ENCODE assay signal across 25 cellular contexts in the genomic region with DNA sequence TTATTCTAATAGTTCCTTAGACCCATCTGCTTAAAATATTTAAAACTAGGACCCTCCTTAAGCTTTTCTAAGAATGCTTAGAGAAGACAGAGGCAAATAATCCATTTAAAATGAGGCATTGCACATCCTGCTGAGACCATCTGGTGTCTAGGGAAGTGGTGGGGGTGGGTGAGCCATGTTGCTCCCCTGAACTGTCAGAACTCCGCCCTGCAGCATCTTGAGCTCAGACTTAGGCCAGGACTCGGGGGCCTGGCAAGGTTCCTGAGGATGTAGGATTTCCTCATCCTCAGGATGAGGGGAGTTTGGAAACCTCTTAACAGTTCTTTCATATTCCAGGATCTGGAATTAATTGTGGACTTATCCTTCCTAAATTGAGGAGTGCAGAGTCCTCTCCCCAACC. TPM values are rescaled to one million over a fixed set of nuclear protein-coding genes. Genes with fewer than 3 reads are reported as not detected.
DNase-seq lines count a peak whose midpoint lies in the region; ATAC-seq and TF ChIP-seq lines count a peak whose summit lies in the region.
"Had no signal": no experiment of that assay in that cellular context is flagged by ENCODE, and none has a peak within 500 bp of the region (broad histone marks: within the 10 kb centered on the region; RNA-seq: fewer than 3 reads in every experiment).

No MANE protein-coding gene starts in this region.

- H3K4me1 Mint-ChIP-seq in glutamatergic neuron (ENCODE audit: low read depth, unreplicated experiment): peaks cover 11% of the 10 kb centered on the region
- H3K4me1 Mint-ChIP-seq in natural killer cell treated with Interleukin-12 subunit alpha and Interleukin-12 subunit beta and Interleukin-15 and Interleukin-18, amount 100 ng/mL, for 72 hours (ENCODE audit: low read depth in 2 of 2): no peaks in the 10 kb centered on the region

- 41 to 66% methylated on average over 2 of the region's 2 CpGs for WGBS in upper lobe of left lung, 2 donors

- TF ChIP-seq CTCF in glutamatergic neuron (IDR thresholded peaks at IDR 0.05; ENCODE audit: partially characterized antibody, unreplicated experiment): no peak
- no peak for TF ChIP-seq CTCF in upper lobe of left lung (IDR thresholded peaks at IDR 0.05)

- H3K27ac ChIP-seq in upper lobe of left lung: no peak overlapping the region
- H3K27ac ChIP-seq: HL-60, RWPE1 had no signal

- peaks cover 2% of the 10 kb centered on the region for H3K27me3 Mint-ChIP-seq in glutamatergic neuron (ENCODE audit: unreplicated experiment)
- H3K27me3 Mint-ChIP-seq in natural killer cell treated with Interleukin-12 subunit alpha and Interleukin-12 subunit beta and Interleukin-15 and Interleukin-18, amount 100 ng/mL, for 72 hours: peaks cover 7% of the 10 kb centered on the region in 2 donors

- no peak overlapping the region for H3K4me3 Mint-ChIP-seq in glutamatergic neuron (ENCODE audit: unreplicated experiment)
- H3K4me3 Mint-ChIP-seq in natural killer cell treated with Interleukin-12 subunit alpha and Interleukin-12 subunit beta and Interleukin-15 and Interleukin-18, amount 100 ng/mL, for 72 hours: no peak overlapping the region
- H3K4me3 Mint-ChIP-seq: GM23338 had no signal

- ATAC-seq in natural killer cell treated with Interleukin-12 subunit alpha and Interleukin-12 subunit beta and Interleukin-15 and Interleukin-18, amount 100 ng/mL, for 72 hours: no peak
- no peak for ATAC-seq in upper lobe of left lung (ENCODE audit: low FRiP score in 2 of 2)
- ATAC-seq: GM23338, HepG2, K562, SK-N-SH treated with all-trans-retinoic acid at 6 μM for 48 hours had no signal

- TF ChIP-seq POLR2A in upper lobe of left lung (IDR thresholded peaks at IDR 0.05): no peak

- H3K9me3 Mint-ChIP-seq in glutamatergic neuron (ENCODE audit: unreplicated experiment): peaks cover 1% of the 10 kb centered on the region
- peaks cover 5% of the 10 kb centered on the region for H3K9me3 Mint-ChIP-seq in natural killer cell treated with Interleukin-12 subunit alpha and Interleukin-12 subunit beta and Interleukin-15 and Interleukin-18, amount 100 ng/mL, for 72 hours
- H3K9me3 Mint-ChIP-seq: GM23338 had no signal

- DNase-seq in D341Med (ENCODE audit: low spot score): peak; percentile 81
- peak; percentile 81 to 88 for DNase-seq in NCI-H524 (lab: John Stamatoyannopoulos, UW)
- DNase-seq in cerebellum (ENCODE audit: low spot score): peak; percentile 58
- no peak for DNase-seq in glutamatergic neuron
- no peak for DNase-seq in NCI-H2196 treated with DMSO at 0.1 percent for 48 hours (lab: John Stamatoyannopoulos, UW; ENCODE audit: unreplicated experiment)
- DNase-seq in natural killer cell treated with Interleukin-12 subunit alpha and Interleukin-12 subunit beta and Interleukin-15 and Interleukin-18, amount 100 ng/mL, for 72 hours (ENCODE audit: low spot score): no peak
- DNase-seq in NCI-H1436 (lab: John Stamatoyannopoulos, UW): no peak
- no peak for DNase-seq in upper lobe of left lung
- DNase-seq: BE2C, GF-D8, MG63, NCI-H1417, NCI-H187 treated with DMSO at 0.1 percent for 48 hours, NCI-H345, NCI-H526, SIG-M5 had no signal

- peaks cover 0 to 8% (median 1%) of the 10 kb centered on the region in 4 donors for H3K27me3 ChIP-seq in upper lobe of left lung

- no peaks in the 10 kb centered on the region for H3K36me3 Mint-ChIP-seq in glutamatergic neuron (ENCODE audit: unreplicated experiment)
- peaks cover 4% of the 10 kb centered on the region for H3K36me3 Mint-ChIP-seq in natural killer cell treated with Interleukin-12 subunit alpha and Interleukin-12 subunit beta and Interleukin-15 and Interleukin-18, amount 100 ng/mL, for 72 hours

- H3K4me1 ChIP-seq in upper lobe of left lung: peaks cover 0 to 6% (median 4%) of the 10 kb centered on the region in 4 donors
- H3K4me1 ChIP-seq: BE2C, HAP-1 had no signal

- no peaks in the 10 kb centered on the region for H3K9me3 ChIP-seq in upper lobe of left lung
- H3K9me3 ChIP-seq: BE2C, HAP-1, MG63 had no signal

- no peak for TF ChIP-seq EP300 in upper lobe of left lung (IDR thresholded peaks at IDR 0.05)

- no peak overlapping the region for H3K4me3 ChIP-seq in upper lobe of left lung
- H3K4me3 ChIP-seq: GM23338, HAP-1, K562, MG63 had no signal

- H3K36me3 ChIP-seq in upper lobe of left lung: no peaks in the 10 kb centered on the region
- H3K36me3 ChIP-seq: BE2C, HAP-1, MG63 had no signal

- peak overlapping the region; percentile 38 for H3K27ac Mint-ChIP-seq in glutamatergic neuron (ENCODE audit: unreplicated experiment)
- no peak overlapping the region for H3K27ac Mint-ChIP-seq in natural killer cell treated with Interleukin-12 subunit alpha and Interleukin-12 subunit beta and Interleukin-15 and Interleukin-18, amount 100 ng/mL, for 72 hours
- H3K27ac Mint-ChIP-seq: GM23338 had no signal

RNA-seq across cellular contexts. Expression of gene TLL1, which starts 6.5 kb away (rescaled TPM):
- total RNA-seq in cerebellum (40.4 TPM), glutamatergic neuron (ENCODE audit: unreplicated experiment) (0.15 TPM), upper lobe of left lung (1 to 10 TPM; 1.9 to 8.4 (median 3.1) TPM)
- total RNA-seq in natural killer cell treated with Interleukin-12 subunit alpha and Interleukin-12 subunit beta and Interleukin-15 and Interleukin-18, amount 100 ng/mL, for 72 hours: under 1 TPM in 1 of 2 donors, not detected in 1; 0.31 TPM
- total RNA-seq: HepG2, HT-29, K562, LHCN-M2 had no signal

Comparison
In these comparisons a context has a peak if more than half of its experiments do, and no peak if none do; other contexts are left out.
1. DNase-seq: peak in D341Med (single experiment), NCI-H524 (2 of 2) and cerebellum (single experiment); none in glutamatergic neuron (single experiment), NCI-H2196 treated with DMSO at 0.1 percent for 48 hours (single experiment), natural killer cell treated with Interleukin-12 subunit alpha and Interleukin-12 subunit beta and Interleukin-15 and Interleukin-18, amount 100 ng/mL, for 72 hours (single experiment), NCI-H1436 (single experiment) and upper lobe of left lung (0 of 2).